Comparison of ENCODE assay signal across 9 cellular contexts in the genomic region with DNA sequence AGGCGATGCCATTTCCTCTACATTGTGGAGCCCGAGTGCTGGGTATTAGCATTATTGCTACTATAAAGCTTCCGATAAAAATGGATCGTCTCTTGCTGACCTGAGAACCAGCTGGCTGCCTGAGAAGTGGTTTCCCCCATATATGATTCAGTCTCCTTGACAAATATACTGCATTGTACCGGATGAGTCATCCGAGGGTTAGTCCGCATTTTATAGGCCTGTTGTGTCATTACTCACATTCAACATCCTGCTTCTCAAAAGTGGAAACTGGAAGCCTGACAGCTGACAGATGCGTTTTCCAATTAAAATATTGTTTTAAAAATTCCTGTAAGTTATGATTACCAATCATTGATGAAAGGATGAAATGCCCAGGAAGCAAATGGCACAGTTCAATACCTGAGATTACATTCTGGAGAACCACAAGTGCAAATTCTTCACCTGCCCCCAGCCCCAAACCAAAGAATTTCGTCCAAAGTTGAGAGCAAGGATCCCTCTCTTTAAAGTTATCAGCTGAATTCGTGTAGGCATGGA.
A peak's percentile ranks its signal among the peaks of the same experiment; 100 is the strongest.
DNase-seq lines count a peak whose midpoint lies in the region; ATAC-seq and TF ChIP-seq lines count a peak whose summit lies in the region.
"Had no signal": no experiment of that assay in that cellular context is flagged by ENCODE, and none has a peak within 500 bp of the region (broad histone marks: within the 10 kb centered on the region; RNA-seq: fewer than 3 reads in every experiment).

No MANE protein-coding gene starts in this region.

- CTCF ChIA-PET in activated CD8-positive, alpha-beta memory T cell treated with anti-CD3 and anti-CD28 coated beads, Interleukin-2, amount 10 ng/mL, durations not matched to agents 7 days and 5 days (lab: Charles Lee), result interaction anchor here (0.8 kb wide), 1 partner anchor 14 kb away, joined by 3 read pairs; no protein-coding TSS in a partner anchor

- H3K36me3 ChIP-seq in left lung (no peaks in the 10 kb centered on the region), urinary bladder (ENCODE audit: insufficient read depth) (no peaks in the 10 kb centered on the region)

- DNase-seq in activated CD8-positive, alpha-beta memory T cell treated with anti-CD3 and anti-CD28 coated beads, Interleukin-2, amount 10 ng/mL, durations not matched to agents 7 days and 5 days, result peak; percentile 59
- DNase-seq in activated CD8-positive, alpha-beta memory T cell treated with anti-CD3 and anti-CD28 coated beads for 24 hours, result no peak
- DNase-seq in NCI-H2227 treated with DMSO at 0.1 percent for 48 hours (lab: John Stamatoyannopoulos, UW) (peak; percentile 46), amniotic stem cell (lab: John Stamatoyannopoulos, UW) (peak; percentile 85), left lung (no peak), NCI-H82 (lab: John Stamatoyannopoulos, UW) (no peak)
- DNase-seq: activated naive CD8-positive, alpha-beta T cell treated with anti-CD3 and anti-CD28 coated beads, Interleukin-2, amount 10 ng/mL, durations not matched to agents 7 days and 5 days had no signal

- H3K9me3 ChIP-seq in left lung, result no peaks in the 10 kb centered on the region

- peak overlapping the region in 1 of 2 donors; percentile 69 for H3K27ac ChIP-seq in left lung
- H3K27ac ChIP-seq in urinary bladder (ENCODE audit: low read depth), result peak overlapping the region; percentile 56

- no peak for TF ChIP-seq CTCF in left lung (IDR thresholded peaks at IDR 0.05)

- peaks cover 18% of the 10 kb centered on the region for H3K4me1 Mint-ChIP-seq in activated CD8-positive, alpha-beta memory T cell treated with anti-CD3 and anti-CD28 coated beads, Interleukin-2, amount 10 ng/mL, durations not matched to agents 7 days and 5 days

- no peaks in the 10 kb centered on the region for H3K27me3 ChIP-seq in left lung

- H3K27me3 Mint-ChIP-seq in activated CD8-positive, alpha-beta memory T cell treated with anti-CD3 and anti-CD28 coated beads, Interleukin-2, amount 10 ng/mL, durations not matched to agents 7 days and 5 days, result peaks cover 14% of the 10 kb centered on the region

- WGBS in urinary bladder, result 30% methylated on average over 10 of the region's 10 CpGs

- intact Hi-C loops in left lung (cut with DNase I), result no loop called here

- H3K4me3 ChIP-seq in left lung (no peak overlapping the region), urinary bladder (ENCODE audit: low read depth, low read length) (no peak overlapping the region)

- no peak overlapping the region for H3K4me3 Mint-ChIP-seq in activated CD8-positive, alpha-beta memory T cell treated with anti-CD3 and anti-CD28 coated beads, Interleukin-2, amount 10 ng/mL, durations not matched to agents 7 days and 5 days
- H3K4me3 Mint-ChIP-seq: activated naive CD8-positive, alpha-beta T cell treated with anti-CD3 and anti-CD28 coated beads, Interleukin-2, amount 10 ng/mL, durations not matched to agents 7 days and 5 days had no signal

- peak; percentile 94 for ATAC-seq in activated CD8-positive, alpha-beta memory T cell treated with anti-CD3 and anti-CD28 coated beads, Interleukin-2, amount 10 ng/mL, durations not matched to agents 7 days and 5 days
- ATAC-seq in HG02588 (IDR thresholded peaks at IDR 0.05; ENCODE audit: unreplicated experiment), result peak; percentile 38
- ATAC-seq in left lung, result peak; percentile 85

- H3K9me3 Mint-ChIP-seq in activated CD8-positive, alpha-beta memory T cell treated with anti-CD3 and anti-CD28 coated beads, Interleukin-2, amount 10 ng/mL, durations not matched to agents 7 days and 5 days (ENCODE audit: low read depth), result no peaks in the 10 kb centered on the region
- H3K9me3 Mint-ChIP-seq: activated naive CD8-positive, alpha-beta T cell treated with anti-CD3 and anti-CD28 coated beads, Interleukin-2, amount 10 ng/mL, durations not matched to agents 7 days and 5 days had no signal

- H3K27ac Mint-ChIP-seq in activated CD8-positive, alpha-beta memory T cell treated with anti-CD3 and anti-CD28 coated beads, Interleukin-2, amount 10 ng/mL, durations not matched to agents 7 days and 5 days, result peak overlapping the region; percentile 17
- H3K27ac Mint-ChIP-seq: activated naive CD8-positive, alpha-beta T cell treated with anti-CD3 and anti-CD28 coated beads, Interleukin-2, amount 10 ng/mL, durations not matched to agents 7 days and 5 days had no signal

- H3K4me1 ChIP-seq in left lung (peaks cover 14 to 47% of the 10 kb centered on the region in 2 donors), urinary bladder (ENCODE audit: insufficient read depth) (no peaks in the 10 kb centered on the region)

- H3K36me3 Mint-ChIP-seq in activated CD8-positive, alpha-beta memory T cell treated with anti-CD3 and anti-CD28 coated beads, Interleukin-2, amount 10 ng/mL, durations not matched to agents 7 days and 5 days, result no peaks in the 10 kb centered on the region
- H3K36me3 Mint-ChIP-seq: activated naive CD8-positive, alpha-beta T cell treated with anti-CD3 and anti-CD28 coated beads, Interleukin-2, amount 10 ng/mL, durations not matched to agents 7 days and 5 days had no signal

Comparison
In these comparisons a context has a peak if more than half of its experiments do, and no peak if none do; other contexts are left out.
1. DNase-seq: peak in activated CD8-positive, alpha-beta memory T cell treated with anti-CD3 and anti-CD28 coated beads, Interleukin-2, amount 10 ng/mL, durations not matched to agents 7 days and 5 days (single experiment), NCI-H2227 treated with DMSO at 0.1 percent for 48 hours (single experiment) and amniotic stem cell (single experiment); none in activated CD8-positive, alpha-beta memory T cell treated with anti-CD3 and anti-CD28 coated beads for 24 hours (single experiment), left lung (0 of 2) and NCI-H82 (single experiment).
2. ATAC-seq: peak in every context shown above with its lines; median percentile 94 in activated CD8-positive, alpha-beta memory T cell treated with anti-CD3 and anti-CD28 coated beads, Interleukin-2, amount 10 ng/mL, durations not matched to agents 7 days and 5 days; 85 in left lung; 38 in HG02588.